Comparison of ENCODE assay signal across 2 cellular contexts in genomic region chr17:64736804-64737492, GRCh38.
TF ChIP-seq lines count a peak whose summit lies in the region.

No MANE protein-coding gene starts in this region.

TF ChIP-seq in A549, 52 proteins besides CTCF, POLR2A, EP300 and RAD21 (continued from another document):
- TF ChIP-seq HMGXB4 (CRISPR knock-in tag; IDR thresholded peaks at IDR 0.05; ENCODE audit: borderline replicate concordance), result no peak
- no peak for TF ChIP-seq NR3C1 (IDR thresholded peaks at IDR 0.05)
- no peak for TF ChIP-seq KDM5A (IDR thresholded peaks at IDR 0.05)
- no peak for TF ChIP-seq HOXB5 (CRISPR knock-in tag; IDR thresholded peaks at IDR 0.05)
- TF ChIP-seq GATA3 (IDR thresholded peaks at IDR 0.05; ENCODE audit: borderline replicate concordance), result no peak
- TF ChIP-seq USF2 (IDR thresholded peaks at IDR 0.05), result no peak
- TF ChIP-seq HDAC2 (IDR thresholded peaks at IDR 0.05), result no peak
- TF ChIP-seq CBX2 (IDR thresholded peaks at IDR 0.05; ENCODE audit: borderline replicate concordance, low read depth), result no peak

TF ChIP-seq in HepG2, 621 proteins besides CTCF, POLR2A, EP300 and RAD21 (continued from another document):
- TF ChIP-seq SKI (IDR thresholded peaks at IDR 0.05; ENCODE audit: partially characterized antibody) (peak; percentile 19), THAP11 (CRISPR knock-in tag; IDR thresholded peaks at IDR 0.05) (0 out of 2 replicates have a peak, but pooled peaks have one; percentile 13), GATAD2A (CRISPR knock-in tag; IDR thresholded peaks at IDR 0.05) (no peak), HMGXB4 (CRISPR knock-in tag; IDR thresholded peaks at IDR 0.05; ENCODE audit: borderline replicate concordance in 1 of 2, low read depth in 1 of 2) (peak in 1 of 2 experiments; percentile 49; a peak in 1 of 4 replicates), KDM3A (CRISPR knock-in tag; IDR thresholded peaks at IDR 0.05; ENCODE audit: low read depth) (0 out of 2 replicates have a peak, but pooled peaks have one; percentile 30), FLYWCH1 (CRISPR knock-in tag; IDR thresholded peaks at IDR 0.05) (no peak), TBX3 (IDR thresholded peaks at IDR 0.05; ENCODE audit: borderline replicate concordance) (peak; percentile 16; the same call in 1 of the 2 replicates), SAP130 (CRISPR knock-in tag; IDR thresholded peaks at IDR 0.05; ENCODE audit: low read depth) (peak; percentile 33; the same call in 1 of the 2 replicates), ZXDC (CRISPR knock-in tag; IDR thresholded peaks at IDR 0.05) (no peak), FOSL2 (CRISPR knock-in tag; IDR thresholded peaks at IDR 0.05) (peak; percentile 48; the same call in 1 of the 2 replicates), ZMYM3 (CRISPR knock-in tag; IDR thresholded peaks at IDR 0.05) (peak; percentile 73; the same call in 1 of the 2 replicates), FOXA3 (CRISPR knock-in tag; IDR thresholded peaks at IDR 0.05) (0 out of 2 replicates have a peak, but pooled peaks have one; percentile 11), HCFC1 (IDR thresholded peaks at IDR 0.05; ENCODE audit: low read depth, low read length) (no peak), STAG1 (CRISPR knock-in tag; IDR thresholded peaks at IDR 0.05) (peak; percentile 82), ZNF768 (CRISPR knock-in tag; IDR thresholded peaks at IDR 0.05) (peak; percentile 96; the same call in 1 of the 2 replicates), NR2F1 (CRISPR knock-in tag; IDR thresholded peaks at IDR 0.05) (0 out of 4 replicates have a peak, but pooled peaks of 1 of the 2 experiments have one; percentile 16), ERF (CRISPR knock-in tag; IDR thresholded peaks at IDR 0.05) (peak; percentile 73; the same call in 1 of the 2 replicates), FOXJ3 (CRISPR knock-in tag; IDR thresholded peaks at IDR 0.05; ENCODE audit: borderline replicate concordance) (no peak), BRCA1 (CRISPR knock-in tag; IDR thresholded peaks at IDR 0.05) (0 out of 2 replicates have a peak, but pooled peaks have one; percentile 52), ZNF678 (CRISPR knock-in tag; IDR thresholded peaks at IDR 0.05) (no peak), MEF2D (CRISPR knock-in tag; IDR thresholded peaks at IDR 0.05) (0 out of 2 replicates have a peak, but pooled peaks have one; percentile 21), NR2C2 (CRISPR knock-in tag; IDR thresholded peaks at IDR 0.05; ENCODE audit: borderline replicate concordance) (no peak), RARA (CRISPR knock-in tag; IDR thresholded peaks at IDR 0.05) (0 out of 2 replicates have a peak, but pooled peaks have one; percentile 9), SMC3 (IDR thresholded peaks at IDR 0.05; ENCODE audit: low read length) (peak; percentile 85)
- TF ChIP-seq, protein P1, sequence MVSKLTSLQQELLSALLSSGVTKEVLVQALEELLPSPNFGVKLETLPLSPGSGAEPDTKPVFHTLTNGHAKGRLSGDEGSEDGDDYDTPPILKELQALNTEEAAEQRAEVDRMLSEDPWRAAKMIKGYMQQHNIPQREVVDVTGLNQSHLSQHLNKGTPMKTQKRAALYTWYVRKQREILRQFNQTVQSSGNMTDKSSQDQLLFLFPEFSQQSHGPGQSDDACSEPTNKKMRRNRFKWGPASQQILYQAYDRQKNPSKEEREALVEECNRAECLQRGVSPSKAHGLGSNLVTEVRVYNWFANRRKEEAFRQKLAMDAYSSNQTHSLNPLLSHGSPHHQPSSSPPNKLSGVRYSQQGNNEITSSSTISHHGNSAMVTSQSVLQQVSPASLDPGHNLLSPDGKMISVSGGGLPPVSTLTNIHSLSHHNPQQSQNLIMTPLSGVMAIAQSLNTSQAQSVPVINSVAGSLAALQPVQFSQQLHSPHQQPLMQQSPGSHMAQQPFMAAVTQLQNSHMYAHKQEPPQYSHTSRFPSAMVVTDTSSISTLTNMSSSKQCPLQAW (CRISPR knock-in tag; IDR thresholded peaks at IDR 0.05), result peak; percentile 47
- TF ChIP-seq, protein P2, sequence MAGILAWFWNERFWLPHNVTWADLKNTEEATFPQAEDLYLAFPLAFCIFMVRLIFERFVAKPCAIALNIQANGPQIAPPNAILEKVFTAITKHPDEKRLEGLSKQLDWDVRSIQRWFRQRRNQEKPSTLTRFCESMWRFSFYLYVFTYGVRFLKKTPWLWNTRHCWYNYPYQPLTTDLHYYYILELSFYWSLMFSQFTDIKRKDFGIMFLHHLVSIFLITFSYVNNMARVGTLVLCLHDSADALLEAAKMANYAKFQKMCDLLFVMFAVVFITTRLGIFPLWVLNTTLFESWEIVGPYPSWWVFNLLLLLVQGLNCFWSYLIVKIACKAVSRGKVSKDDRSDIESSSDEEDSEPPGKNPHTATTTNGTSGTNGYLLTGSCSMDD (CRISPR knock-in tag; IDR thresholded peaks at IDR 0.05), result no peak
